26 cellular contexts compared by ENCODE assay signal in genomic region chr21:35943752-35944151, GRCh38.
A peak's percentile ranks its signal among the peaks of the same experiment; 100 is the strongest.
DNase-seq lines count a peak whose midpoint lies in the region; ATAC-seq lines count a peak whose summit lies in the region.
"Had no signal": no experiment of that assay in that cellular context is flagged by ENCODE, and none has a peak within 500 bp of the region (broad histone marks: within the 10 kb centered on the region; RNA-seq: fewer than 3 reads in every experiment).

No MANE protein-coding gene starts in this region.

- peak; percentile 33 for DNase-seq in NCI-H1092 (lab: John Stamatoyannopoulos, UW)
- DNase-seq in NCI-H1417 treated with DMSO at 0.1 percent for 48 hours (lab: John Stamatoyannopoulos, UW): peak; percentile 67
- DNase-seq in NCI-H345 (lab: John Stamatoyannopoulos, UW): peak; percentile 86
- peak; percentile 49 for DNase-seq in SHP77 treated with DMSO at 0.1 percent for 48 hours (lab: John Stamatoyannopoulos, UW)
- no peak for DNase-seq in activated naive CD4-positive, alpha-beta T cell (lab: John Stamatoyannopoulos, UW)
- no peak for DNase-seq in iPS-NIHi11 (ENCODE audit: low spot score)
- DNase-seq: activated CD4-positive, alpha-beta T cell treated with anti-CD3 and anti-CD28 coated beads for 48 hours; activated effector memory CD4-positive, alpha-beta T cell treated with anti-CD3 and anti-CD28 coated beads, Interleukin-2, amount 50 U/mL, for 16 hours; activated naive CD8-positive, alpha-beta T cell treated with anti-CD3 and anti-CD28 coated beads for 36 hours; activated T-cell treated with anti-CD3 and anti-CD28 coated beads, Interleukin-2, amount 50 U/mL, for 24 hours; anterior cingulate cortex; DND-41; GF-D8; MM.1S; naive thymus-derived CD8-positive, alpha-beta T cell; NCI-H1930; NCI-H82; occipital lobe; psoas muscle; sigmoid colon; stimulated activated CD4-positive, alpha-beta T cell treated with anti-CD3 and anti-CD28 coated beads, Interleukin-15, amount 100 ng/mL, for 24 hours; T-cell; WERI-Rb-1 had no signal

- ATAC-seq in HG03457 (IDR thresholded peaks at IDR 0.05; ENCODE audit: unreplicated experiment): no peak
- ATAC-seq: HCT116; naive thymus-derived CD8-positive, alpha-beta T cell; psoas muscle; stimulated activated effector memory CD8-positive, alpha-beta T cell treated with anti-CD3 and anti-CD28 coated beads, Interleukin-12 subunit alpha, Interleukin-12 subunit beta, amount 100 ng/mL, for 72 hours; T-cell had no signal

Comparison
In these comparisons a context has a peak if more than half of its experiments do, and no peak if none do; other contexts are left out.
1. DNase-seq: peak in NCI-H1092 (single experiment), NCI-H1417 treated with DMSO at 0.1 percent for 48 hours (single experiment), NCI-H345 (single experiment) and SHP77 treated with DMSO at 0.1 percent for 48 hours (single experiment); none in activated naive CD4-positive, alpha-beta T cell (0 of 4) and iPS-NIHi11 (single experiment).